In the genomic region with DNA sequence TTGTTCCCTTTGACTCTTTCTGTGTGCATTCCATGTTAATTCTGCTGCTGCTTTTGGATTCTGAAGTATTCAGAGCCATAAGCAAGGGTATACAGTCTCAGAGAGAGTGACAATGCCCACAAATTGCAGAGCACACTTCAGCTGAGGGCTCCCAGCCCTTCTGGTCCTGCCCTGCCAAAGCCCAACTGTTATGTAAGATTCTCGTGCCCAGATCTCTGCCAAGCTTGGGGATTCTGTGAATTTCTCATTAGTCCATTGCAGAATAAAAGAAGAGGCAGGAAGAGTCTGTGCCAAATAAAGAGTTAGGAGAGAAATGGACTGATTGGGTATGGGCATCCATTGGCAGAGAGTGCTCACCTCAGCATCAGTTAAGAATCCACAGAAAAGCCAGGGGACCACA, we compare ENCODE assay signal across 19 cellular contexts.
DNase-seq lines count a peak whose midpoint lies in the region; ATAC-seq, FAIRE-seq and TF ChIP-seq lines count a peak whose summit lies in the region.
"Had no signal": no experiment of that assay in that cellular context is flagged by ENCODE, and none has a peak within 500 bp of the region (broad histone marks: within the 10 kb centered on the region; RNA-seq: fewer than 3 reads in every experiment).

No MANE protein-coding gene starts in this region.

- H3K79me2 ChIP-seq in endothelial cell of umbilical vein (ENCODE audit: control insufficient read depth, insufficient read depth, low read length): no peaks in the 10 kb centered on the region

- H3K4me3 Mint-ChIP-seq in neural crest cell: no peak overlapping the region
- H3K4me3 Mint-ChIP-seq in activated T-helper 1 cell treated with anti-CD3 and anti-CD28 coated beads, Interleukin-12 subunit alpha, Interleukin-12 subunit beta, Interleukin-2, Interleukin-4 antibody, amounts not matched to agents 30 ng/mL and 10 ng/mL and 1 ng/mL, durations not matched to agents 14 hours and 24 hours and 36 hours: no peak overlapping the region
- H3K4me3 Mint-ChIP-seq: CD8-positive, alpha-beta T cell had no signal

- no peaks in the 10 kb centered on the region for H3K36me3 ChIP-seq in endothelial cell of umbilical vein (ENCODE audit: control insufficient read depth in 2 of 2, extremely low read depth in 1 of 2, insufficient read depth in 2 of 2, low read length in 2 of 2)
- H3K36me3 ChIP-seq: BE2C, MG63 had no signal

- dilution Hi-C loops in endothelial cell of umbilical vein (cut with MboI; ENCODE audit: extremely low pct_ligation_motif_present, low sequenced_read_pairs): no loop called here

- peak overlapping the region; percentile 46 for H3K27ac Mint-ChIP-seq in neural crest cell (ENCODE audit: unreplicated experiment)
- no peak overlapping the region for H3K27ac Mint-ChIP-seq in activated T-helper 1 cell treated with anti-CD3 and anti-CD28 coated beads, Interleukin-12 subunit alpha, Interleukin-12 subunit beta, Interleukin-2, Interleukin-4 antibody, amounts not matched to agents 30 ng/mL and 10 ng/mL and 1 ng/mL, durations not matched to agents 14 hours and 24 hours and 36 hours
- H3K27ac Mint-ChIP-seq: CD8-positive, alpha-beta T cell had no signal

- no peaks in the 10 kb centered on the region for H3K9me3 ChIP-seq in endothelial cell of umbilical vein (replicated peaks; ENCODE audit: control insufficient read depth, insufficient read depth, low read length)
- H3K9me3 ChIP-seq: BE2C, MG63 had no signal

- H3K27me3 ChIP-seq in endothelial cell of umbilical vein (ENCODE audit: control insufficient read depth in 2 of 2, insufficient read depth in 2 of 2, low read length in 2 of 2): no peaks in the 10 kb centered on the region
- H3K27me3 ChIP-seq: BE2C, MG63 had no signal

- H3K9ac ChIP-seq in endothelial cell of umbilical vein (replicated peaks; ENCODE audit: extremely low read depth, insufficient read depth, low read length): no peak overlapping the region

- no TSS peak for BruUV-seq in endothelial cell of umbilical vein (replicated peaks; lab: Mats Ljungman, UMichigan)

- H4K20me1 ChIP-seq in endothelial cell of umbilical vein (replicated peaks; ENCODE audit: control insufficient read depth, extremely low read depth, insufficient read depth, low read length): no peaks in the 10 kb centered on the region

- no peak for FAIRE-seq in endothelial cell of umbilical vein (lab: Jason Lieb, UNC)
- FAIRE-seq: GM12892 had no signal

- ATAC-seq in HG03432 (IDR thresholded peaks at IDR 0.05; ENCODE audit: unreplicated experiment): no peak
- ATAC-seq: CD8-positive, alpha-beta T cell; Panc1; Right ventricle myocardium inferior had no signal

- TF ChIP-seq CTCF in endothelial cell of umbilical vein (IDR thresholded peaks at IDR 0.05; ENCODE audit: extremely low read depth in 1 of 2, insufficient read depth in 1 of 2, low read depth in 1 of 2, low read length in 2 of 2): no peak
- TF ChIP-seq CTCF in neural crest cell (conservative IDR thresholded peaks at IDR 0.05): no peak

- peaks cover 12% of the 10 kb centered on the region for H3K4me1 Mint-ChIP-seq in neural crest cell
- H3K4me1 Mint-ChIP-seq in activated T-helper 1 cell treated with anti-CD3 and anti-CD28 coated beads, Interleukin-12 subunit alpha, Interleukin-12 subunit beta, Interleukin-2, Interleukin-4 antibody, amounts not matched to agents 30 ng/mL and 10 ng/mL and 1 ng/mL, durations not matched to agents 14 hours and 24 hours and 36 hours (ENCODE audit: low read depth): no peaks in the 10 kb centered on the region

- intact Hi-C loops in endothelial cell of umbilical vein (cut with micrococcal nuclease): no loop called here
- intact Hi-C loops in activated T-helper 1 cell treated with anti-CD3 and anti-CD28 coated beads, Interleukin-12 subunit alpha, Interleukin-12 subunit beta, Interleukin-2, Interleukin-4 antibody, amounts not matched to agents 30 ng/mL and 10 ng/mL and 1 ng/mL, durations not matched to agents 14 hours and 24 hours and 36 hours (cut with micrococcal nuclease): no loop called here

- TF ChIP-seq POLR2A in endothelial cell of umbilical vein (IDR thresholded peaks at IDR 0.05; ENCODE audit: low read depth, low read length): no peak

- H3K9me1 ChIP-seq in endothelial cell of umbilical vein (replicated peaks; ENCODE audit: control insufficient read depth, extremely low read depth, insufficient read depth, low read length): no peaks in the 10 kb centered on the region

- CTCF ChIA-PET in endothelial cell of umbilical vein (lab: Charles Lee): no interaction called here

- H2AFZ ChIP-seq in endothelial cell of umbilical vein (ENCODE audit: low read depth, low read length): peak overlapping the region; percentile 29

- POLR2A ChIA-PET in endothelial cell of umbilical vein (lab: Charles Lee): no interaction called here

- peaks cover 2% of the 10 kb centered on the region for H3K27me3 Mint-ChIP-seq in neural crest cell (ENCODE audit: low read depth)
- peaks cover 4% of the 10 kb centered on the region for H3K27me3 Mint-ChIP-seq in activated T-helper 1 cell treated with anti-CD3 and anti-CD28 coated beads, Interleukin-12 subunit alpha, Interleukin-12 subunit beta, Interleukin-2, Interleukin-4 antibody, amounts not matched to agents 30 ng/mL and 10 ng/mL and 1 ng/mL, durations not matched to agents 14 hours and 24 hours and 36 hours (ENCODE audit: insufficient read depth)

- H3K9me3 Mint-ChIP-seq in neural crest cell: no peaks in the 10 kb centered on the region
- no peaks in the 10 kb centered on the region for H3K9me3 Mint-ChIP-seq in activated T-helper 1 cell treated with anti-CD3 and anti-CD28 coated beads, Interleukin-12 subunit alpha, Interleukin-12 subunit beta, Interleukin-2, Interleukin-4 antibody, amounts not matched to agents 30 ng/mL and 10 ng/mL and 1 ng/mL, durations not matched to agents 14 hours and 24 hours and 36 hours
- H3K9me3 Mint-ChIP-seq: CD8-positive, alpha-beta T cell had no signal

- no peak overlapping the region for H3K27ac ChIP-seq in endothelial cell of umbilical vein (ENCODE audit: insufficient read depth, low read depth, low read length)
- H3K27ac ChIP-seq: 22Rv1 had no signal

- DNase-seq in DMS 273 (lab: John Stamatoyannopoulos, UW; ENCODE audit: unreplicated experiment): peak; percentile 19
- no peak for DNase-seq in DMS 273 treated with DMSO at 0.1 percent for 48 hours (lab: John Stamatoyannopoulos, UW)
- no peak for DNase-seq in endothelial cell of umbilical vein (ENCODE audit: low read depth, low spot score)
- no peak for DNase-seq in neural crest cell (ENCODE audit: low read depth, low spot score)
- DNase-seq in DMS53 treated with DMSO at 0.1 percent for 48 hours (lab: John Stamatoyannopoulos, UW; ENCODE audit: unreplicated experiment): no peak
- DNase-seq in T-helper 2 cell: no peak
- no peak for DNase-seq in activated T-helper 1 cell treated with anti-CD3 and anti-CD28 coated beads, Interleukin-12 subunit alpha, Interleukin-12 subunit beta, Interleukin-2, Interleukin-4 antibody, amounts not matched to agents 30 ng/mL and 10 ng/mL and 1 ng/mL, durations not matched to agents 14 hours and 24 hours and 36 hours (ENCODE audit: low spot score)
- DNase-seq: BE2C; CD8-positive, alpha-beta T cell; MG63; NCI-H1092; NCI-H146; NCI-H2081; NCI-H524 treated with DMSO at 0.1 percent for 48 hours had no signal

- no peak overlapping the region for H3K4me2 ChIP-seq in endothelial cell of umbilical vein (ENCODE audit: insufficient read depth, low read length)

- H3K36me3 Mint-ChIP-seq in neural crest cell (ENCODE audit: low read depth): no peaks in the 10 kb centered on the region
- H3K36me3 Mint-ChIP-seq in activated T-helper 1 cell treated with anti-CD3 and anti-CD28 coated beads, Interleukin-12 subunit alpha, Interleukin-12 subunit beta, Interleukin-2, Interleukin-4 antibody, amounts not matched to agents 30 ng/mL and 10 ng/mL and 1 ng/mL, durations not matched to agents 14 hours and 24 hours and 36 hours (ENCODE audit: low read depth): no peaks in the 10 kb centered on the region
- H3K36me3 Mint-ChIP-seq: CD8-positive, alpha-beta T cell had no signal

- H3K4me3 ChIP-seq in endothelial cell of umbilical vein (replicated peaks in 1 of 3; ENCODE audit: insufficient read depth in 1 of 3, low read depth in 1 of 3, low read length in 3 of 3): no peak overlapping the region
- H3K4me3 ChIP-seq: MG63 had no signal

- H3K4me1 ChIP-seq in endothelial cell of umbilical vein (ENCODE audit: control insufficient read depth, extremely low read depth, insufficient read depth, low read length): no peaks in the 10 kb centered on the region
- H3K4me1 ChIP-seq: BE2C had no signal

TF ChIP-seq in endothelial cell of umbilical vein, 7 proteins besides CTCF, POLR2A, EP300 and RAD21:
- TF ChIP-seq POLR2AphosphoS5 (IDR thresholded peaks at IDR 0.05; ENCODE audit: insufficient read depth, low read depth, low read length) (no peak), JUN (IDR thresholded peaks at IDR 0.05; ENCODE audit: borderline replicate concordance, insufficient read depth, insufficient read length, low read depth) (no peak), MYC (IDR thresholded peaks at IDR 0.05; ENCODE audit: low read depth, low read length) (no peak), EZH2 (IDR thresholded peaks at IDR 0.05; ENCODE audit: borderline replicate concordance, low read depth, low read length, severe bottlenecking) (no peak)
